Comparison of ENCODE assay signal across 15 cellular contexts in the genomic region with DNA sequence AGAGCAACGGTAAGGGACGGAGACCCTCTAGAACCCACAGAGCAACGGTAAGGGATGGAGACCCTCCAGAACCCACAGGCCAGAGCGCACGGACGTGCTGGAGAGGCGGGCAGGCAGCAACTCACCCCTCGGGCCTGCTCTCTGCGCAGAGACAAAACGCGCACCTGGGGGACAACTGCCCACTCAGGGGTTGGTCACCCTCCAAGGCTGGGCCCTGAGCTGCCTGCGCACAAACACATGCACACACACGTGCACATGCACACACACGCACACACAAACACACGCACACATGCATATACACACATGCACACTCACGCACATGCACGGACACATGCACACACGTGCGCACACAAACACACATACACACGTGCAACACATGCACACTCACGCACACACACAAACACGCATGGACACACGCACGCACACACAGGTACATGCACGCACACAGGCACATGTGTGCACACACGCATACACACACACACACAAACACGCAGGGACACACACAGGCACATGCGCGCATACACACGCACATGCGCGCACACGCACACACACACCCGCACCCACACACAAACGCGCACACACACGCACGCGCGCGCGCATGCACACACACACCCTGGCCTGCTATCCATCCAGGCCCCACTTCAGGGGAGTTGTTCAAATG.
DNase-seq lines count a peak whose midpoint lies in the region; ATAC-seq, FAIRE-seq and TF ChIP-seq lines count a peak whose summit lies in the region.
"Had no signal": no experiment of that assay in that cellular context is flagged by ENCODE, and none has a peak within 500 bp of the region (broad histone marks: within the 10 kb centered on the region; RNA-seq: fewer than 3 reads in every experiment).

No MANE protein-coding gene starts in this region.

- peaks cover 24% of the 10 kb centered on the region for H3K79me2 ChIP-seq in GM12878 (ENCODE audit: control insufficient read depth, insufficient read depth, low read length)

- SMC1A ChIA-PET in GM12878 (lab: Charles Lee; ENCODE audit: uncharacterized antibody, unreplicated experiment), result interaction anchor here (0.9 to 2.0 kb wide), 5 partner anchors 15 to 49 kb away, joined by 3 to 7 read pairs (median 6); no protein-coding TSS in a partner anchor

- peaks cover 27% of the 10 kb centered on the region for H3K36me3 Mint-ChIP-seq in natural killer cell treated with Interleukin-12 subunit alpha and Interleukin-12 subunit beta and Interleukin-15 and Interleukin-18, amount 100 ng/mL, for 72 hours
- H3K36me3 Mint-ChIP-seq in natural killer cell (no peaks in the 10 kb centered on the region), memory B cell (peaks cover 43% of the 10 kb centered on the region)

- peak overlapping the region; percentile 30 for H3K4me3 Mint-ChIP-seq in natural killer cell treated with Interleukin-12 subunit alpha and Interleukin-12 subunit beta and Interleukin-15 and Interleukin-18, amount 100 ng/mL, for 72 hours
- no peak overlapping the region for H3K4me3 Mint-ChIP-seq in natural killer cell
- no peak overlapping the region for H3K4me3 Mint-ChIP-seq in memory B cell

- H3K4me3 ChIP-seq in GM12878, result no peak overlapping the region
- H3K4me3 ChIP-seq: HAP-1, MG63 had no signal

- no peak overlapping the region for H3K27ac Mint-ChIP-seq in natural killer cell treated with Interleukin-12 subunit alpha and Interleukin-12 subunit beta and Interleukin-15 and Interleukin-18, amount 100 ng/mL, for 72 hours
- H3K27ac Mint-ChIP-seq in natural killer cell (no peak overlapping the region), memory B cell (peak overlapping the region; percentile 10)

- BruUV-seq in GM12878 (replicated peaks; lab: Mats Ljungman, UMichigan), result no TSS peak

- FAIRE-seq in GM12878 (lab: Jason Lieb, UNC), result no peak
- peak; percentile 98 for FAIRE-seq in urothelium cell line (lab: Jason Lieb, UNC)
- FAIRE-seq: endothelial cell of umbilical vein had no signal

- TF ChIP-seq RAD21 in GM12878 (IDR thresholded peaks at IDR 0.05; ENCODE audit: insufficient read depth, low read depth, low read length), result no peak

- no peak for DNase-seq in natural killer cell treated with Interleukin-12 subunit alpha and Interleukin-12 subunit beta and Interleukin-15 and Interleukin-18, amount 100 ng/mL, for 72 hours (ENCODE audit: low spot score)
- no peak for DNase-seq in natural killer cell
- no peak for DNase-seq in GM12878 (ENCODE audit: low read depth, low spot score)
- DNase-seq in memory B cell (ENCODE audit: low spot score in 2 of 2), result no peak
- no peak for DNase-seq in urothelium cell line (ENCODE audit: low spot score)
- no peak for DNase-seq in NOMO-1 treated with dmso at 0.1 percent for 144 hours (lab: John Stamatoyannopoulos, UW; ENCODE audit: unreplicated experiment)
- DNase-seq in RPMI8226, result no peak
- no peak for DNase-seq in NCI-H82 (lab: John Stamatoyannopoulos, UW)
- DNase-seq: foreskin melanocyte, MG63, naive B cell, NCI-H187, NCI-H345 had no signal

- RAD21 ChIA-PET in GM12878 (lab: Charles Lee; ENCODE audit: unreplicated experiment), result interaction anchor here (1.9 kb wide), 1 partner anchor 15 kb away, joined by 6 read pairs; no protein-coding TSS in a partner anchor

- no peak overlapping the region for H3K9ac ChIP-seq in GM12878 (ENCODE audit: control insufficient read depth, insufficient read depth, low read length)

- CTCF ChIA-PET in GM12878 (lab: Yijun Ruan, JAX), result interaction anchor here (1.5 to 1.8 kb wide), 2 partner anchors 13 to 15 kb away, joined by 4 to 8 read pairs; no protein-coding TSS in a partner anchor

- H4K20me1 ChIP-seq in GM12878 (ENCODE audit: control insufficient read depth, insufficient read depth), result no peaks in the 10 kb centered on the region

- TF ChIP-seq CTCF in natural killer cell (IDR thresholded peaks at IDR 0.05) (no peak), GM12878 (IDR thresholded peaks at IDR 0.05 in 2 of 3, conservative IDR thresholded peaks at IDR 0.05 in 1 of 3; ENCODE audit: control insufficient read depth in 2 of 3, extremely low read depth in 1 of 3, insufficient read depth in 1 of 3, low read depth in 3 of 3, low read length in 3 of 3) (no peak)

- no peak for ATAC-seq in natural killer cell treated with Interleukin-12 subunit alpha and Interleukin-12 subunit beta and Interleukin-15 and Interleukin-18, amount 100 ng/mL, for 72 hours
- no peak for ATAC-seq in natural killer cell
- ATAC-seq in GM12878, result no peak
- no peak for ATAC-seq in memory B cell (ENCODE audit: low read depth)

- 96% methylated on average over 40 of the region's 42 CpGs for WGBS in GM12878 (ENCODE audit: insufficient coverage, insufficient replicate concordance, low lambda C conversion rate, missing lambda C conversion rate)

- no peaks in the 10 kb centered on the region for H3K27me3 ChIP-seq in GM12878 (replicated peaks in 1 of 2; ENCODE audit: control insufficient read depth in 2 of 2, insufficient read depth in 2 of 2, low read length in 1 of 2)
- H3K27me3 ChIP-seq: MG63 had no signal

- no peak overlapping the region for H2AFZ ChIP-seq in GM12878 (ENCODE audit: control insufficient read depth, low read depth, low read length)

- peaks cover 9 to 56% of the 10 kb centered on the region in 2 experiments for H3K36me3 ChIP-seq in GM12878 (ENCODE audit: control insufficient read depth in 2 of 2, insufficient read depth in 2 of 2, low read length in 1 of 2)

- no peak for TF ChIP-seq EP300 in GM12878 (IDR thresholded peaks at IDR 0.05; ENCODE audit: borderline replicate concordance in 1 of 2, control insufficient read depth in 1 of 2, low read depth in 2 of 2, low read length in 2 of 2)

- H3K27ac ChIP-seq in GM12878 (ENCODE audit: control insufficient read depth, insufficient read depth), result peak overlapping the region; percentile 71

- peaks cover 29 to 31% of the 10 kb centered on the region in 2 donors for H3K4me1 Mint-ChIP-seq in natural killer cell treated with Interleukin-12 subunit alpha and Interleukin-12 subunit beta and Interleukin-15 and Interleukin-18, amount 100 ng/mL, for 72 hours (ENCODE audit: low read depth in 2 of 2)
- peaks cover 14 to 32% of the 10 kb centered on the region in 2 donors for H3K4me1 Mint-ChIP-seq in natural killer cell
- H3K4me1 Mint-ChIP-seq in memory B cell, result peaks cover 33% of the 10 kb centered on the region

- in situ Hi-C loops in GM12878 (cut with MboI), result no loop called here

- no peaks in the 10 kb centered on the region for H3K9me3 Mint-ChIP-seq in natural killer cell treated with Interleukin-12 subunit alpha and Interleukin-12 subunit beta and Interleukin-15 and Interleukin-18, amount 100 ng/mL, for 72 hours
- H3K9me3 Mint-ChIP-seq in natural killer cell, result no peaks in the 10 kb centered on the region
- peaks cover 5% of the 10 kb centered on the region for H3K9me3 Mint-ChIP-seq in memory B cell

- 0 out of 2 replicates have a peak, but pooled peaks have one; percentile 50 for TF ChIP-seq POLR2A in GM12878 (IDR thresholded peaks at IDR 0.05; ENCODE audit: low read depth, low read length)

- peaks cover 0 to 4% of the 10 kb centered on the region in 2 donors for H3K27me3 Mint-ChIP-seq in natural killer cell treated with Interleukin-12 subunit alpha and Interleukin-12 subunit beta and Interleukin-15 and Interleukin-18, amount 100 ng/mL, for 72 hours
- peaks cover 0 to 5% of the 10 kb centered on the region in 2 donors for H3K27me3 Mint-ChIP-seq in natural killer cell (ENCODE audit: low read depth in 2 of 2)
- no peaks in the 10 kb centered on the region for H3K27me3 Mint-ChIP-seq in memory B cell
- H3K27me3 Mint-ChIP-seq: naive B cell had no signal

- no peak overlapping the region; the same call in 1 of the 2 replicates for H3K4me2 ChIP-seq in GM12878 (ENCODE audit: control insufficient read depth, insufficient read depth)

- H3K9me3 ChIP-seq in GM12878 (replicated peaks; ENCODE audit: control insufficient read depth, insufficient read depth, low read length), result peaks cover 41% of the 10 kb centered on the region
- H3K9me3 ChIP-seq: HAP-1, MG63 had no signal

- POLR2A ChIA-PET in GM12878 (lab: Charles Lee), result interaction anchor here (1.4 to 1.6 kb wide), 3 partner anchors 13 to 25 kb away, joined by 3 to 5 read pairs (median 4); no protein-coding TSS in a partner anchor

- peaks cover 55% of the 10 kb centered on the region for H3K4me1 ChIP-seq in GM12878 (ENCODE audit: control insufficient read depth, insufficient read depth, low read length)
- H3K4me1 ChIP-seq: HAP-1 had no signal

- intact Hi-C loops in natural killer cell (cut with micrococcal nuclease), result no loop called here
- intact Hi-C loops in GM12878 (cut with micrococcal nuclease; ENCODE audit: unreplicated experiment), result no loop called here

TF ChIP-seq in GM12878, 131 proteins besides CTCF, POLR2A, EP300 and RAD21 (continues in another document):
- peak; percentile 77; the same call in 1 of the 2 replicates for TF ChIP-seq TCF3 (IDR thresholded peaks at IDR 0.05; ENCODE audit: borderline replicate concordance, insufficient read depth, low read depth, low read length)
- TF ChIP-seq, protein P1, sequence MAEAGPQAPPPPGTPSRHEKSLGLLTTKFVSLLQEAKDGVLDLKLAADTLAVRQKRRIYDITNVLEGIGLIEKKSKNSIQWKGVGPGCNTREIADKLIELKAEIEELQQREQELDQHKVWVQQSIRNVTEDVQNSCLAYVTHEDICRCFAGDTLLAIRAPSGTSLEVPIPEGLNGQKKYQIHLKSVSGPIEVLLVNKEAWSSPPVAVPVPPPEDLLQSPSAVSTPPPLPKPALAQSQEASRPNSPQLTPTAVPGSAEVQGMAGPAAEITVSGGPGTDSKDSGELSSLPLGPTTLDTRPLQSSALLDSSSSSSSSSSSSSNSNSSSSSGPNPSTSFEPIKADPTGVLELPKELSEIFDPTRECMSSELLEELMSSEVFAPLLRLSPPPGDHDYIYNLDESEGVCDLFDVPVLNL (IDR thresholded peaks at IDR 0.05; ENCODE audit: low read depth, low read length), result no peak
- peak; percentile 44; the same call in 1 of the 2 replicates for TF ChIP-seq NFIC (IDR thresholded peaks at IDR 0.05; ENCODE audit: low read depth, low read length)
- TF ChIP-seq, protein P2, sequence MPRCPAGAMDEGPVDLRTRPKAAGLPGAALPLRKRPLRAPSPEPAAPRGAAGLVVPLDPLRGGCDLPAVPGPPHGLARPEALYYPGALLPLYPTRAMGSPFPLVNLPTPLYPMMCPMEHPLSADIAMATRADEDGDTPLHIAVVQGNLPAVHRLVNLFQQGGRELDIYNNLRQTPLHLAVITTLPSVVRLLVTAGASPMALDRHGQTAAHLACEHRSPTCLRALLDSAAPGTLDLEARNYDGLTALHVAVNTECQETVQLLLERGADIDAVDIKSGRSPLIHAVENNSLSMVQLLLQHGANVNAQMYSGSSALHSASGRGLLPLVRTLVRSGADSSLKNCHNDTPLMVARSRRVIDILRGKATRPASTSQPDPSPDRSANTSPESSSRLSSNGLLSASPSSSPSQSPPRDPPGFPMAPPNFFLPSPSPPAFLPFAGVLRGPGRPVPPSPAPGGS (IDR thresholded peaks at IDR 0.05; ENCODE audit: borderline replicate concordance, insufficient read depth, low read depth, low read length, poor library complexity, severe bottlenecking), result peak; percentile 98
